In genomic region chr19:18488403-18488723, GRCh38 we compare ENCODE assay signal across 1 cellular context.
TF ChIP-seq lines count a peak whose summit lies in the region.

No MANE protein-coding gene starts in this region.

TF ChIP-seq in SK-N-SH, 30 proteins besides CTCF, POLR2A, EP300 and RAD21 (continued from another document):
- TF ChIP-seq, protein P1, sequence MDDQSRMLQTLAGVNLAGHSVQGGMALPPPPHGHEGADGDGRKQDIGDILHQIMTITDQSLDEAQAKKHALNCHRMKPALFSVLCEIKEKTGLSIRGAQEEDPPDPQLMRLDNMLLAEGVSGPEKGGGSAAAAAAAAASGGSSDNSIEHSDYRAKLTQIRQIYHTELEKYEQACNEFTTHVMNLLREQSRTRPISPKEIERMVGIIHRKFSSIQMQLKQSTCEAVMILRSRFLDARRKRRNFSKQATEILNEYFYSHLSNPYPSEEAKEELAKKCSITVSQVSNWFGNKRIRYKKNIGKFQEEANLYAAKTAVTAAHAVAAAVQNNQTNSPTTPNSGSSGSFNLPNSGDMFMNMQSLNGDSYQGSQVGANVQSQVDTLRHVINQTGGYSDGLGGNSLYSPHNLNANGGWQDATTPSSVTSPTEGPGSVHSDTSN (IDR thresholded peaks at IDR 0.05): no peak
- TF ChIP-seq SMC3 (IDR thresholded peaks at IDR 0.05; ENCODE audit: low read depth, low read length) (no peak), MEF2A (IDR thresholded peaks at IDR 0.05; ENCODE audit: borderline replicate concordance, low read depth) (no peak), EZH2phosphoT487 (IDR thresholded peaks at IDR 0.05; ENCODE audit: borderline replicate concordance, low read depth) (no peak), FOXM1 (IDR thresholded peaks at IDR 0.05; ENCODE audit: low read depth) (no peak), TCF12 (IDR thresholded peaks at IDR 0.05) (no peak), FOXJ3 (CRISPR knock-in tag; IDR thresholded peaks at IDR 0.05) (no peak)
- TF ChIP-seq, protein P2, sequence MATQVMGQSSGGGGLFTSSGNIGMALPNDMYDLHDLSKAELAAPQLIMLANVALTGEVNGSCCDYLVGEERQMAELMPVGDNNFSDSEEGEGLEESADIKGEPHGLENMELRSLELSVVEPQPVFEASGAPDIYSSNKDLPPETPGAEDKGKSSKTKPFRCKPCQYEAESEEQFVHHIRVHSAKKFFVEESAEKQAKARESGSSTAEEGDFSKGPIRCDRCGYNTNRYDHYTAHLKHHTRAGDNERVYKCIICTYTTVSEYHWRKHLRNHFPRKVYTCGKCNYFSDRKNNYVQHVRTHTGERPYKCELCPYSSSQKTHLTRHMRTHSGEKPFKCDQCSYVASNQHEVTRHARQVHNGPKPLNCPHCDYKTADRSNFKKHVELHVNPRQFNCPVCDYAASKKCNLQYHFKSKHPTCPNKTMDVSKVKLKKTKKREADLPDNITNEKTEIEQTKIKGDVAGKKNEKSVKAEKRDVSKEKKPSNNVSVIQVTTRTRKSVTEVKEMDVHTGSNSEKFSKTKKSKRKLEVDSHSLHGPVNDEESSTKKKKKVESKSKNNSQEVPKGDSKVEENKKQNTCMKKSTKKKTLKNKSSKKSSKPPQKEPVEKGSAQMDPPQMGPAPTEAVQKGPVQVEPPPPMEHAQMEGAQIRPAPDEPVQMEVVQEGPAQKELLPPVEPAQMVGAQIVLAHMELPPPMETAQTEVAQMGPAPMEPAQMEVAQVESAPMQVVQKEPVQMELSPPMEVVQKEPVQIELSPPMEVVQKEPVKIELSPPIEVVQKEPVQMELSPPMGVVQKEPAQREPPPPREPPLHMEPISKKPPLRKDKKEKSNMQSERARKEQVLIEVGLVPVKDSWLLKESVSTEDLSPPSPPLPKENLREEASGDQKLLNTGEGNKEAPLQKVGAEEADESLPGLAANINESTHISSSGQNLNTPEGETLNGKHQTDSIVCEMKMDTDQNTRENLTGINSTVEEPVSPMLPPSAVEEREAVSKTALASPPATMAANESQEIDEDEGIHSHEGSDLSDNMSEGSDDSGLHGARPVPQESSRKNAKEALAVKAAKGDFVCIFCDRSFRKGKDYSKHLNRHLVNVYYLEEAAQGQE (IDR thresholded peaks at IDR 0.05; ENCODE audit: low read depth, low read length): no peak
- TF ChIP-seq, protein P3, sequence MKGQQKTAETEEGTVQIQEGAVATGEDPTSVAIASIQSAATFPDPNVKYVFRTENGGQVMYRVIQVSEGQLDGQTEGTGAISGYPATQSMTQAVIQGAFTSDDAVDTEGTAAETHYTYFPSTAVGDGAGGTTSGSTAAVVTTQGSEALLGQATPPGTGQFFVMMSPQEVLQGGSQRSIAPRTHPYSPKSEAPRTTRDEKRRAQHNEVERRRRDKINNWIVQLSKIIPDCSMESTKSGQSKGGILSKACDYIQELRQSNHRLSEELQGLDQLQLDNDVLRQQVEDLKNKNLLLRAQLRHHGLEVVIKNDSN (IDR thresholded peaks at IDR 0.05; ENCODE audit: borderline replicate concordance, low read depth): no peak
